Comparison of ENCODE assay signal across 9 cellular contexts in genomic region chr1:42176902-42177519, GRCh38. TPM values are rescaled to one million over a fixed set of nuclear protein-coding genes. Genes with fewer than 3 reads are reported as not detected.
A peak's percentile ranks its signal among the peaks of the same experiment; 100 is the strongest.
DNase-seq lines count a peak whose midpoint lies in the region; ATAC-seq and TF ChIP-seq lines count a peak whose summit lies in the region.
"Had no signal": no experiment of that assay in that cellular context is flagged by ENCODE, and none has a peak within 500 bp of the region (broad histone marks: within the 10 kb centered on the region; RNA-seq: fewer than 3 reads in every experiment).

No MANE protein-coding gene starts in this region.

- H3K4me1 ChIP-seq in NT2/D1 (ENCODE audit: insufficient read depth, insufficient read length) (peaks cover 9% of the 10 kb centered on the region), colonic mucosa (peaks cover 8% of the 10 kb centered on the region), ovary (ENCODE audit: insufficient read depth) (peaks cover 10% of the 10 kb centered on the region)

- H3K4me3 Mint-ChIP-seq in mesothelial cell of epicardium = no peak overlapping the region

- ATAC-seq in GM21619 (IDR thresholded peaks at IDR 0.05; ENCODE audit: unreplicated experiment) (no peak), HG03521 (IDR thresholded peaks at IDR 0.05; ENCODE audit: unreplicated experiment) (no peak)

- no peak overlapping the region for H3K9ac ChIP-seq in NT2/D1 (ENCODE audit: insufficient read length, low read depth)
- no peak overlapping the region for H3K9ac ChIP-seq in colonic mucosa (ENCODE audit: low read depth in 2 of 2, low read length in 2 of 2)

- H3K27me3 ChIP-seq in H7 (ENCODE audit: control insufficient read depth, insufficient read depth, low read length) (no peaks in the 10 kb centered on the region), NT2/D1 (ENCODE audit: insufficient read depth, insufficient read length) (no peaks in the 10 kb centered on the region), colonic mucosa (no peaks in the 10 kb centered on the region), ovary (no peaks in the 10 kb centered on the region)

- WGBS in ovary, 3 donors = 78 to 80% (median 80%) methylated on average over 4 of the region's 4 CpGs

- H3K27ac ChIP-seq in colonic mucosa (no peak overlapping the region), ovary (no peak overlapping the region)

- DNase-seq in D341Med (ENCODE audit: low spot score) = peak; percentile 64
- peak; percentile 78 for DNase-seq in H7
- DNase-seq in NT2/D1 (ENCODE audit: low read depth, low spot score) = peak; percentile 49
- DNase-seq in colonic mucosa = no peak
- DNase-seq in mesothelial cell of epicardium (ENCODE audit: low spot score in 2 of 2, unreplicated experiment in 2 of 2) = no peak
- no peak for DNase-seq in ovary

- no peak overlapping the region for H3K4me3 ChIP-seq in H7 (ENCODE audit: insufficient read depth, low read depth, low read length)
- H3K4me3 ChIP-seq in NT2/D1 (ENCODE audit: insufficient read length, low read depth) = no peak overlapping the region
- no peak overlapping the region for H3K4me3 ChIP-seq in colonic mucosa
- H3K4me3 ChIP-seq in ovary = no peak overlapping the region
- H3K4me3 ChIP-seq: skin epidermis had no signal

- intact Hi-C loops in colonic mucosa (cut with DNase I) = no loop called here
- intact Hi-C loops in ovary (cut with DNase I) = loop anchor here (10.0 kb wide), 3 partner anchors 158 to 602 kb away; partner anchors contain the start of gene FOXJ3 (in 1 of the 4)

- H3K9me3 Mint-ChIP-seq in mesothelial cell of epicardium = no peaks in the 10 kb centered on the region

- H3K36me3 ChIP-seq in H7 (replicated peaks; ENCODE audit: control insufficient read depth, insufficient read depth, low read length) (peaks cover 1% of the 10 kb centered on the region), NT2/D1 (ENCODE audit: insufficient read depth, insufficient read length, low read length) (peaks cover 34% of the 10 kb centered on the region), colonic mucosa (no peaks in the 10 kb centered on the region), ovary (no peaks in the 10 kb centered on the region)

- no peak for TF ChIP-seq EP300 in ovary (IDR thresholded peaks at IDR 0.05)

- TF ChIP-seq CTCF in colonic mucosa (IDR thresholded peaks at IDR 0.05) (peak; percentile 66), mesothelial cell of epicardium (IDR thresholded peaks at IDR 0.05; ENCODE audit: unreplicated experiment) (peak; percentile 78), ovary (IDR thresholded peaks at IDR 0.05) (peak in 1 of 3 donors; percentile 26)

- H3K4me1 Mint-ChIP-seq in mesothelial cell of epicardium = peaks cover 54% of the 10 kb centered on the region

- H3K27ac Mint-ChIP-seq in mesothelial cell of epicardium = no peak overlapping the region

- no peaks in the 10 kb centered on the region for H3K9me3 ChIP-seq in NT2/D1 (ENCODE audit: insufficient read depth, low read length)
- no peaks in the 10 kb centered on the region for H3K9me3 ChIP-seq in colonic mucosa
- H3K9me3 ChIP-seq in ovary = no peaks in the 10 kb centered on the region

- no peak for TF ChIP-seq POLR2A in ovary (IDR thresholded peaks at IDR 0.05)

- H3K36me3 Mint-ChIP-seq in mesothelial cell of epicardium = peaks cover 5% of the 10 kb centered on the region

- no peaks in the 10 kb centered on the region for H3K27me3 Mint-ChIP-seq in mesothelial cell of epicardium (ENCODE audit: low read depth)

RNA-seq across cellular contexts. Expression of gene GUCA2A, which starts 12.5 kb away (rescaled TPM):
- total RNA-seq in H7 (2014; rRNA removed; shearing (Covaris generic)) = not detected in 2 replicates
- total RNA-seq in colonic mucosa (100 to 1,000 TPM; 195 to 959 TPM), mesothelial cell of epicardium (not detected in 3 replicates), ovary (1 to 10 TPM in 1 of 7 donors, not detected in 6; 7.7 TPM)
- not detected for polyA plus RNA-seq in ovary

RNA-seq across cellular contexts. Expression of gene GUCA2B, which starts 23.8 kb away (rescaled TPM):
- not detected in 2 replicates for total RNA-seq in H7 (2014; rRNA removed; shearing (Covaris generic))
- total RNA-seq in colonic mucosa (10 to 100 TPM; 27.7 to 44.5 TPM), mesothelial cell of epicardium (not detected in 3 replicates), ovary (not detected)
- polyA plus RNA-seq in ovary = not detected

Comparison
In these comparisons a context has a peak if more than half of its experiments do, and no peak if none do; other contexts are left out.
1. DNase-seq: peak in D341Med (single experiment), H7 (single experiment) and NT2/D1 (single experiment); none in colonic mucosa (single experiment), mesothelial cell of epicardium (0 of 2) and ovary (0 of 5).
2. RNA of gene GUCA2A, which starts 12.5 kb away (total RNA-seq): 195 to 959 TPM in colonic mucosa; not detected in H7, not detected in mesothelial cell of epicardium and 7.7 TPM in ovary; every median in the first group is over 10 times any median in the second.
3. RNA of gene GUCA2B, which starts 23.8 kb away (total RNA-seq): 27.7 to 44.5 TPM in colonic mucosa; not detected in H7, not detected in mesothelial cell of epicardium and not detected in ovary; every median in the first group is over 10 times any median in the second.